Comparison of ENCODE assay signal across 1 cellular context in the genomic region with DNA sequence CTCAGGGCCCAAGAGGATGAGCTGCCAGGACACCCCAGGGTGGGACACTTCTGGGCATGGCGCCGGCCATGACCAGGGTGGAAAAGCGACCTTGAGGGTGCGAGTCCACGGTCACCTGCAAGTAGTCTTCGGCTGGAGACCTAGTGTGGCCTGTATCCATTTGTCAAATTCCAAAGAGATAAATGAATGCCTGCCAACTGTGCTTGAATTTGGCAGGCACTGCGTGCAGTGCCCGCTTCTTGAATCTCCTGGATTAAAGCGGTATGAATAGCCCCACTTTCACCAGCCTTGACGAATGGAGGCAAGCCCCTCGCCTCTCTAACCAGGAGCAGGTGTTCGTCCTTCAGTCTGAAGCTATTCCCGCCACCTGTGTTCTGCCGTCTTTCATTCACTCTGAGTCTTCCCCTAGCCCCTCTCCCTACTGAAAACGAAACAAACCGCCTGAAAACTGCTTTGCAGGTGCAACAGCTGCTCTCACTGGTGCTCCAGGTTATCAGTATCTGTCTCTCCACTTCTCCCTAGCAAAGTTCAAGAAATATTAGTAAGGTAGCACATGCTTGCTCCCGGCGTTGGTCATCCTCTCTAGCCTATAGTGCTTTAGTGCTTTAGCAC.
TF ChIP-seq lines count a peak whose summit lies in the region.

No MANE protein-coding gene starts in this region.

TF ChIP-seq in K562, 482 proteins besides CTCF, POLR2A, EP300 and RAD21:
- TF ChIP-seq, protein P1, sequence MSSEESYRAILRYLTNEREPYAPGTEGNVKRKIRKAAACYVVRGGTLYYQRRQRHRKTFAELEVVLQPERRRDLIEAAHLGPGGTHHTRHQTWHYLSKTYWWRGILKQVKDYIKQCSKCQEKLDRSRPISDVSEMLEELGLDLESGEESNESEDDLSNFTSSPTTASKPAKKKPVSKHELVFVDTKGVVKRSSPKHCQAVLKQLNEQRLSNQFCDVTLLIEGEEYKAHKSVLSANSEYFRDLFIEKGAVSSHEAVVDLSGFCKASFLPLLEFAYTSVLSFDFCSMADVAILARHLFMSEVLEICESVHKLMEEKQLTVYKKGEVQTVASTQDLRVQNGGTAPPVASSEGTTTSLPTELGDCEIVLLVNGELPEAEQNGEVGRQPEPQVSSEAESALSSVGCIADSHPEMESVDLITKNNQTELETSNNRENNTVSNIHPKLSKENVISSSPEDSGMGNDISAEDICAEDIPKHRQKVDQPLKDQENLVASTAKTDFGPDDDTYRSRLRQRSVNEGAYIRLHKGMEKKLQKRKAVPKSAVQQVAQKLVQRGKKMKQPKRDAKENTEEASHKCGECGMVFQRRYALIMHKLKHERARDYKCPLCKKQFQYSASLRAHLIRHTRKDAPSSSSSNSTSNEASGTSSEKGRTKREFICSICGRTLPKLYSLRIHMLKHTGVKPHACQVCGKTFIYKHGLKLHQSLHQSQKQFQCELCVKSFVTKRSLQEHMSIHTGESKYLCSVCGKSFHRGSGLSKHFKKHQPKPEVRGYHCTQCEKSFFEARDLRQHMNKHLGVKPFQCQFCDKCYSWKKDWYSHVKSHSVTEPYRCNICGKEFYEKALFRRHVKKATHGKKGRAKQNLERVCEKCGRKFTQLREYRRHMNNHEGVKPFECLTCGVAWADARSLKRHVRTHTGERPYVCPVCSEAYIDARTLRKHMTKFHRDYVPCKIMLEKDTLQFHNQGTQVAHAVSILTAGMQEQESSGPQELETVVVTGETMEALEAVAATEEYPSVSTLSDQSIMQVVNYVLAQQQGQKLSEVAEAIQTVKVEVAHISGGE (CRISPR knock-in tag; IDR thresholded peaks at IDR 0.05) = no peak
- TF ChIP-seq PCBP1 (IDR thresholded peaks at IDR 0.05; ENCODE audit: low read depth, low read length, poor library complexity, severe bottlenecking) (no peak), NFE2L1 (tag; IDR thresholded peaks at IDR 0.05; ENCODE audit: borderline replicate concordance, low read depth) (no peak), MCM5 (IDR thresholded peaks at IDR 0.05; ENCODE audit: low read depth) (no peak), SPI1 (IDR thresholded peaks at IDR 0.05; ENCODE audit: borderline replicate concordance, low read depth, low read length) (no peak), TSC22D4 (tag; IDR thresholded peaks at IDR 0.05) (no peak)
- TF ChIP-seq, protein P2, sequence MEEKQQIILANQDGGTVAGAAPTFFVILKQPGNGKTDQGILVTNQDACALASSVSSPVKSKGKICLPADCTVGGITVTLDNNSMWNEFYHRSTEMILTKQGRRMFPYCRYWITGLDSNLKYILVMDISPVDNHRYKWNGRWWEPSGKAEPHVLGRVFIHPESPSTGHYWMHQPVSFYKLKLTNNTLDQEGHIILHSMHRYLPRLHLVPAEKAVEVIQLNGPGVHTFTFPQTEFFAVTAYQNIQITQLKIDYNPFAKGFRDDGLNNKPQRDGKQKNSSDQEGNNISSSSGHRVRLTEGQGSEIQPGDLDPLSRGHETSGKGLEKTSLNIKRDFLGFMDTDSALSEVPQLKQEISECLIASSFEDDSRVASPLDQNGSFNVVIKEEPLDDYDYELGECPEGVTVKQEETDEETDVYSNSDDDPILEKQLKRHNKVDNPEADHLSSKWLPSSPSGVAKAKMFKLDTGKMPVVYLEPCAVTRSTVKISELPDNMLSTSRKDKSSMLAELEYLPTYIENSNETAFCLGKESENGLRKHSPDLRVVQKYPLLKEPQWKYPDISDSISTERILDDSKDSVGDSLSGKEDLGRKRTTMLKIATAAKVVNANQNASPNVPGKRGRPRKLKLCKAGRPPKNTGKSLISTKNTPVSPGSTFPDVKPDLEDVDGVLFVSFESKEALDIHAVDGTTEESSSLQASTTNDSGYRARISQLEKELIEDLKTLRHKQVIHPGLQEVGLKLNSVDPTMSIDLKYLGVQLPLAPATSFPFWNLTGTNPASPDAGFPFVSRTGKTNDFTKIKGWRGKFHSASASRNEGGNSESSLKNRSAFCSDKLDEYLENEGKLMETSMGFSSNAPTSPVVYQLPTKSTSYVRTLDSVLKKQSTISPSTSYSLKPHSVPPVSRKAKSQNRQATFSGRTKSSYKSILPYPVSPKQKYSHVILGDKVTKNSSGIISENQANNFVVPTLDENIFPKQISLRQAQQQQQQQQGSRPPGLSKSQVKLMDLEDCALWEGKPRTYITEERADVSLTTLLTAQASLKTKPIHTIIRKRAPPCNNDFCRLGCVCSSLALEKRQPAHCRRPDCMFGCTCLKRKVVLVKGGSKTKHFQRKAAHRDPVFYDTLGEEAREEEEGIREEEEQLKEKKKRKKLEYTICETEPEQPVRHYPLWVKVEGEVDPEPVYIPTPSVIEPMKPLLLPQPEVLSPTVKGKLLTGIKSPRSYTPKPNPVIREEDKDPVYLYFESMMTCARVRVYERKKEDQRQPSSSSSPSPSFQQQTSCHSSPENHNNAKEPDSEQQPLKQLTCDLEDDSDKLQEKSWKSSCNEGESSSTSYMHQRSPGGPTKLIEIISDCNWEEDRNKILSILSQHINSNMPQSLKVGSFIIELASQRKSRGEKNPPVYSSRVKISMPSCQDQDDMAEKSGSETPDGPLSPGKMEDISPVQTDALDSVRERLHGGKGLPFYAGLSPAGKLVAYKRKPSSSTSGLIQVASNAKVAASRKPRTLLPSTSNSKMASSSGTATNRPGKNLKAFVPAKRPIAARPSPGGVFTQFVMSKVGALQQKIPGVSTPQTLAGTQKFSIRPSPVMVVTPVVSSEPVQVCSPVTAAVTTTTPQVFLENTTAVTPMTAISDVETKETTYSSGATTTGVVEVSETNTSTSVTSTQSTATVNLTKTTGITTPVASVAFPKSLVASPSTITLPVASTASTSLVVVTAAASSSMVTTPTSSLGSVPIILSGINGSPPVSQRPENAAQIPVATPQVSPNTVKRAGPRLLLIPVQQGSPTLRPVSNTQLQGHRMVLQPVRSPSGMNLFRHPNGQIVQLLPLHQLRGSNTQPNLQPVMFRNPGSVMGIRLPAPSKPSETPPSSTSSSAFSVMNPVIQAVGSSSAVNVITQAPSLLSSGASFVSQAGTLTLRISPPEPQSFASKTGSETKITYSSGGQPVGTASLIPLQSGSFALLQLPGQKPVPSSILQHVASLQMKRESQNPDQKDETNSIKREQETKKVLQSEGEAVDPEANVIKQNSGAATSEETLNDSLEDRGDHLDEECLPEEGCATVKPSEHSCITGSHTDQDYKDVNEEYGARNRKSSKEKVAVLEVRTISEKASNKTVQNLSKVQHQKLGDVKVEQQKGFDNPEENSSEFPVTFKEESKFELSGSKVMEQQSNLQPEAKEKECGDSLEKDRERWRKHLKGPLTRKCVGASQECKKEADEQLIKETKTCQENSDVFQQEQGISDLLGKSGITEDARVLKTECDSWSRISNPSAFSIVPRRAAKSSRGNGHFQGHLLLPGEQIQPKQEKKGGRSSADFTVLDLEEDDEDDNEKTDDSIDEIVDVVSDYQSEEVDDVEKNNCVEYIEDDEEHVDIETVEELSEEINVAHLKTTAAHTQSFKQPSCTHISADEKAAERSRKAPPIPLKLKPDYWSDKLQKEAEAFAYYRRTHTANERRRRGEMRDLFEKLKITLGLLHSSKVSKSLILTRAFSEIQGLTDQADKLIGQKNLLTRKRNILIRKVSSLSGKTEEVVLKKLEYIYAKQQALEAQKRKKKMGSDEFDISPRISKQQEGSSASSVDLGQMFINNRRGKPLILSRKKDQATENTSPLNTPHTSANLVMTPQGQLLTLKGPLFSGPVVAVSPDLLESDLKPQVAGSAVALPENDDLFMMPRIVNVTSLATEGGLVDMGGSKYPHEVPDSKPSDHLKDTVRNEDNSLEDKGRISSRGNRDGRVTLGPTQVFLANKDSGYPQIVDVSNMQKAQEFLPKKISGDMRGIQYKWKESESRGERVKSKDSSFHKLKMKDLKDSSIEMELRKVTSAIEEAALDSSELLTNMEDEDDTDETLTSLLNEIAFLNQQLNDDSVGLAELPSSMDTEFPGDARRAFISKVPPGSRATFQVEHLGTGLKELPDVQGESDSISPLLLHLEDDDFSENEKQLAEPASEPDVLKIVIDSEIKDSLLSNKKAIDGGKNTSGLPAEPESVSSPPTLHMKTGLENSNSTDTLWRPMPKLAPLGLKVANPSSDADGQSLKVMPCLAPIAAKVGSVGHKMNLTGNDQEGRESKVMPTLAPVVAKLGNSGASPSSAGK (IDR thresholded peaks at IDR 0.05) = no peak
